ENCODE assay signal across 1 cellular context in the genomic region with DNA sequence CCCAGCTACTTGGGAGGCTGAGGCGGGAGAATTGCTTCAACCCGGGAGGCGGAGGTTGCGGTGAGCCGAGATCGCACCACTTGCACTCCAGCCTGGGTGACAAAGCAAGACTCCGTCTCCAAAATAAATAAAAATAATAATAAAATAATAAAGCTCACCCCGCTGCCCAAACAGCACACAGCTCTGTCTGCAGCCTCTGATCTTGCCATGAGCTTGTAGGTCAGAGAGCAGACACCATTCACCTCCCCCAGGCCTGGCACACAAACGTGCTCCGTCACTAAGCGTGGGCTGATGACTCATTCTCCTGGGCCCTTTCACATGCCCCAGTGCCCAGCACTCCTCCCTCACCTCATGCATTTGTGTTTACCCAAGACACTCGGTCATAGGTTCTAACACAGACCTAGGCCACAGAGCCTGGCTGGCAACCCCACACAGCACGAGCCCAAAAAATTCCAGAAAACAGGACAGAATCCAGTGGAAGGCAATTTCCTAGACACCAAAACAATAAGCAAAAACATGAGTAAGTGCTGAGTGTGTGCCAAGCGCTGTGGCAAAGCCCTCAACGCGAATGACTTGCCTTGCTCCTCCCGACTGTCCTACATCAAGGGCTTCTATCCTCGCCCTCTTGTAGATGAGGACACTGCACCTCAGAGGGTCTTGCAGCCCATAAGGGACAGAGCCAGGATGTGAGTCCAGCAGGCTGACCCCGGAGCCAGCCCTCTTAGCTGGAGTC.
TF ChIP-seq lines count a peak whose summit lies in the region.

No MANE protein-coding gene starts in this region.

TF ChIP-seq in HepG2, 621 proteins besides CTCF, POLR2A, EP300 and RAD21 (continued from another document and continues in another):
- TF ChIP-seq USF2 (IDR thresholded peaks at IDR 0.05; ENCODE audit: low read depth, low read length) (no peak), USF2 (CRISPR knock-in tag; IDR thresholded peaks at IDR 0.05; ENCODE audit: borderline replicate concordance) (no peak), ZKSCAN5 (CRISPR knock-in tag; IDR thresholded peaks at IDR 0.05) (peak; percentile 77; the same call in 1 of the 2 replicates), NR2F1 (CRISPR knock-in tag; IDR thresholded peaks at IDR 0.05) (peak; percentile 69), DMAP1 (CRISPR knock-in tag; IDR thresholded peaks at IDR 0.05) (peak; percentile 59; the same call in 1 of the 2 replicates), REL (CRISPR knock-in tag; conservative IDR thresholded peaks at IDR 0.05) (no peak), ZFP36L2 (CRISPR knock-in tag; IDR thresholded peaks at IDR 0.05) (peak; percentile 79; the same call in 1 of the 2 replicates), ZNF530 (CRISPR knock-in tag; IDR thresholded peaks at IDR 0.05; ENCODE audit: low read depth) (no peak), STAT5B (CRISPR knock-in tag; IDR thresholded peaks at IDR 0.05) (no peak), CBX2 (IDR thresholded peaks at IDR 0.05; ENCODE audit: low read depth, low read length) (no peak), CBX2 (CRISPR knock-in tag; IDR thresholded peaks at IDR 0.05; ENCODE audit: low read depth) (no peak), HNF4G (IDR thresholded peaks at IDR 0.05; ENCODE audit: borderline replicate concordance, low read depth, low read length) (peak; percentile 49; the same call in 1 of the 2 replicates), HNF4G (CRISPR knock-in tag; IDR thresholded peaks at IDR 0.05; ENCODE audit: borderline replicate concordance, low read depth) (peak; percentile 58; the same call in 1 of the 2 replicates), MXI1 (IDR thresholded peaks at IDR 0.05; ENCODE audit: borderline replicate concordance, low read depth, low read length) (peak; percentile 88; the same call in 2 of the 3 replicates), HDAC6 (IDR thresholded peaks at IDR 0.05; ENCODE audit: low read depth, low read length) (no peak), ZNF362 (CRISPR knock-in tag; IDR thresholded peaks at IDR 0.05; ENCODE audit: borderline replicate concordance) (no peak), GABPB1 (CRISPR knock-in tag; IDR thresholded peaks at IDR 0.05) (peak; percentile 57), ZNF333 (CRISPR knock-in tag; IDR thresholded peaks at IDR 0.05; ENCODE audit: borderline replicate concordance) (0 out of 2 replicates have a peak, but pooled peaks have one; percentile 46), PHB2 (IDR thresholded peaks at IDR 0.05; ENCODE audit: partially characterized antibody) (no peak), MEIS1 (CRISPR knock-in tag; IDR thresholded peaks at IDR 0.05; ENCODE audit: borderline replicate concordance) (no peak; the same call in 1 of the 2 replicates), ZBTB7A (CRISPR knock-in tag; IDR thresholded peaks at IDR 0.05) (peak; percentile 65; the same call in 1 of the 2 replicates), RFX3 (CRISPR knock-in tag; IDR thresholded peaks at IDR 0.05) (no peak), IKZF5 (CRISPR knock-in tag; IDR thresholded peaks at IDR 0.05) (peak; percentile 94), TRAFD1 (CRISPR knock-in tag; IDR thresholded peaks at IDR 0.05; ENCODE audit: borderline replicate concordance) (no peak), SAP130 (CRISPR knock-in tag; IDR thresholded peaks at IDR 0.05; ENCODE audit: low read depth) (peak; percentile 93), SYNCRIP (IDR thresholded peaks at IDR 0.05; ENCODE audit: insufficient read depth, low read depth, low read length) (no peak)
- TF ChIP-seq, protein P1, sequence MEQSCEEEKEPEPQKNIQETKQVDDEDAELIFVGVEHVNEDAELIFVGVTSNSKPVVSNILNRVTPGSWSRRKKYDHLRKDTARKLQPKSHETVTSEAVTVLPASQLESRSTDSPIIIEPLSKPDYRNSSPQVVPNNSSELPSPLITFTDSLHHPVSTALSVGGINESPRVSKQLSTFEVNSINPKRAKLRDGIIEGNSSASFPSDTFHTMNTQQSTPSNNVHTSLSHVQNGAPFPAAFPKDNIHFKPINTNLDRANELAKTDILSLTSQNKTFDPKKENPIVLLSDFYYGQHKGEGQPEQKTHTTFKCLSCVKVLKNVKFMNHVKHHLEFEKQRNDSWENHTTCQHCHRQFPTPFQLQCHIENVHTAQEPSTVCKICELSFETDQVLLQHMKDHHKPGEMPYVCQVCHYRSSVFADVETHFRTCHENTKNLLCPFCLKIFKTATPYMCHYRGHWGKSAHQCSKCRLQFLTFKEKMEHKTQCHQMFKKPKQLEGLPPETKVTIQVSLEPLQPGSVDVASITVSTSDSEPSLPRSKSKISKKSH (CRISPR knock-in tag; IDR thresholded peaks at IDR 0.05; ENCODE audit: borderline replicate concordance): no peak
- TF ChIP-seq, protein P2, sequence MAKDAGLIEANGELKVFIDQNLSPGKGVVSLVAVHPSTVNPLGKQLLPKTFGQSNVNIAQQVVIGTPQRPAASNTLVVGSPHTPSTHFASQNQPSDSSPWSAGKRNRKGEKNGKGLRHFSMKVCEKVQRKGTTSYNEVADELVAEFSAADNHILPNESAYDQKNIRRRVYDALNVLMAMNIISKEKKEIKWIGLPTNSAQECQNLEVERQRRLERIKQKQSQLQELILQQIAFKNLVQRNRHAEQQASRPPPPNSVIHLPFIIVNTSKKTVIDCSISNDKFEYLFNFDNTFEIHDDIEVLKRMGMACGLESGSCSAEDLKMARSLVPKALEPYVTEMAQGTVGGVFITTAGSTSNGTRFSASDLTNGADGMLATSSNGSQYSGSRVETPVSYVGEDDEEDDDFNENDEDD (CRISPR knock-in tag; IDR thresholded peaks at IDR 0.05; ENCODE audit: borderline replicate concordance): peak; percentile 47; the same call in 1 of the 2 replicates
- TF ChIP-seq, protein P3, sequence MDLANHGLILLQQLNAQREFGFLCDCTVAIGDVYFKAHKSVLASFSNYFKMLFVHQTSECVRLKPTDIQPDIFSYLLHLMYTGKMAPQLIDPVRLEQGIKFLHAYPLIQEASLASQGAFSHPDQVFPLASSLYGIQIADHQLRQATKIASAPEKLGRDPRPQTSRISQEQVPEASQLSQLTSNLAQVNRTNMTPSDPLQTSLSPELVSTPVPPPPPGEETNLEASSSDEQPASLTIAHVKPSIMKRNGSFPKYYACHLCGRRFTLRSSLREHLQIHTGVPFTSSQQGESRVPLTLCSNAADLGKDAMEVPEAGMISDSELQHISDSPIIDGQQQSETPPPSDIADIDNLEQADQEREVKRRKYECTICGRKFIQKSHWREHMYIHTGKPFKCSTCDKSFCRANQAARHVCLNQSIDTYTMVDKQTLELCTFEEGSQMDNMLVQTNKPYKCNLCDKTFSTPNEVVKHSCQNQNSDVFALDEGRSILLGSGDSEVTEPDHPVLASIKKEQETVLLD (CRISPR knock-in tag; IDR thresholded peaks at IDR 0.05; ENCODE audit: low read depth): no peak
- TF ChIP-seq, protein P4, sequence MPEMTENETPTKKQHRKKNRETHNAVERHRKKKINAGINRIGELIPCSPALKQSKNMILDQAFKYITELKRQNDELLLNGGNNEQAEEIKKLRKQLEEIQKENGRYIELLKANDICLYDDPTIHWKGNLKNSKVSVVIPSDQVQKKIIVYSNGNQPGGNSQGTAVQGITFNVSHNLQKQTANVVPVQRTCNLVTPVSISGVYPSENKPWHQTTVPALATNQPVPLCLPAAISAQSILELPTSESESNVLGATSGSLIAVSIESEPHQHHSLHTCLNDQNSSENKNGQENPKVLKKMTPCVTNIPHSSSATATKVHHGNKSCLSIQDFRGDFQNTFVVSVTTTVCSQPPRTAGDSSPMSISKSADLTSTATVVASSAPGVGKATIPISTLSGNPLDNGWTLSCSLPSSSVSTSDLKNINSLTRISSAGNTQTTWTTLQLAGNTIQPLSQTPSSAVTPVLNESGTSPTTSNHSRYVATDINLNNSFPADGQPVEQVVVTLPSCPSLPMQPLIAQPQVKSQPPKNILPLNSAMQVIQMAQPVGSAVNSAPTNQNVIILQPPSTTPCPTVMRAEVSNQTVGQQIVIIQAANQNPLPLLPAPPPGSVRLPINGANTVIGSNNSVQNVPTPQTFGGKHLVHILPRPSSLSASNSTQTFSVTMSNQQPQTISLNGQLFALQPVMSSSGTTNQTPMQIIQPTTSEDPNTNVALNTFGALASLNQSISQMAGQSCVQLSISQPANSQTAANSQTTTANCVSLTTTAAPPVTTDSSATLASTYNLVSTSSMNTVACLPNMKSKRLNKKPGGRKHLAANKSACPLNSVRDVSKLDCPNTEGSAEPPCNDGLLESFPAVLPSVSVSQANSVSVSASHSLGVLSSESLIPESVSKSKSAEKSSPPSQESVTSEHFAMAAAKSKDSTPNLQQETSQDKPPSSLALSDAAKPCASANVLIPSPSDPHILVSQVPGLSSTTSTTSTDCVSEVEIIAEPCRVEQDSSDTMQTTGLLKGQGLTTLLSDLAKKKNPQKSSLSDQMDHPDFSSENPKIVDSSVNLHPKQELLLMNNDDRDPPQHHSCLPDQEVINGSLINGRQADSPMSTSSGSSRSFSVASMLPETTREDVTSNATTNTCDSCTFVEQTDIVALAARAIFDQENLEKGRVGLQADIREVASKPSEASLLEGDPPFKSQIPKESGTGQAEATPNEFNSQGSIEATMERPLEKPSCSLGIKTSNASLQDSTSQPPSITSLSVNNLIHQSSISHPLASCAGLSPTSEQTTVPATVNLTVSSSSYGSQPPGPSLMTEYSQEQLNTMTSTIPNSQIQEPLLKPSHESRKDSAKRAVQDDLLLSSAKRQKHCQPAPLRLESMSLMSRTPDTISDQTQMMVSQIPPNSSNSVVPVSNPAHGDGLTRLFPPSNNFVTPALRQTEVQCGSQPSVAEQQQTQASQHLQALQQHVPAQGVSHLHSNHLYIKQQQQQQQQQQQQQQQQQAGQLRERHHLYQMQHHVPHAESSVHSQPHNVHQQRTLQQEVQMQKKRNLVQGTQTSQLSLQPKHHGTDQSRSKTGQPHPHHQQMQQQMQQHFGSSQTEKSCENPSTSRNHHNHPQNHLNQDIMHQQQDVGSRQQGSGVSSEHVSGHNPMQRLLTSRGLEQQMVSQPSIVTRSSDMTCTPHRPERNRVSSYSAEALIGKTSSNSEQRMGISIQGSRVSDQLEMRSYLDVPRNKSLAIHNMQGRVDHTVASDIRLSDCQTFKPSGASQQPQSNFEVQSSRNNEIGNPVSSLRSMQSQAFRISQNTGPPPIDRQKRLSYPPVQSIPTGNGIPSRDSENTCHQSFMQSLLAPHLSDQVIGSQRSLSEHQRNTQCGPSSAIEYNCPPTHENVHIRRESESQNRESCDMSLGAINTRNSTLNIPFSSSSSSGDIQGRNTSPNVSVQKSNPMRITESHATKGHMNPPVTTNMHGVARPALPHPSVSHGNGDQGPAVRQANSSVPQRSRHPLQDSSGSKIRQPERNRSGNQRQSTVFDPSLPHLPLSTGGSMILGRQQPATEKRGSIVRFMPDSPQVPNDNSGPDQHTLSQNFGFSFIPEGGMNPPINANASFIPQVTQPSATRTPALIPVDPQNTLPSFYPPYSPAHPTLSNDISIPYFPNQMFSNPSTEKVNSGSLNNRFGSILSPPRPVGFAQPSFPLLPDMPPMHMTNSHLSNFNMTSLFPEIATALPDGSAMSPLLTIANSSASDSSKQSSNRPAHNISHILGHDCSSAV (CRISPR knock-in tag; IDR thresholded peaks at IDR 0.05; ENCODE audit: borderline replicate concordance): no peak
- TF ChIP-seq, protein P5, sequence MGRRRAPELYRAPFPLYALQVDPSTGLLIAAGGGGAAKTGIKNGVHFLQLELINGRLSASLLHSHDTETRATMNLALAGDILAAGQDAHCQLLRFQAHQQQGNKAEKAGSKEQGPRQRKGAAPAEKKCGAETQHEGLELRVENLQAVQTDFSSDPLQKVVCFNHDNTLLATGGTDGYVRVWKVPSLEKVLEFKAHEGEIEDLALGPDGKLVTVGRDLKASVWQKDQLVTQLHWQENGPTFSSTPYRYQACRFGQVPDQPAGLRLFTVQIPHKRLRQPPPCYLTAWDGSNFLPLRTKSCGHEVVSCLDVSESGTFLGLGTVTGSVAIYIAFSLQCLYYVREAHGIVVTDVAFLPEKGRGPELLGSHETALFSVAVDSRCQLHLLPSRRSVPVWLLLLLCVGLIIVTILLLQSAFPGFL (CRISPR knock-in tag; IDR thresholded peaks at IDR 0.05): no peak
